Comparison of ENCODE assay signal across 20 cellular contexts in genomic region chr21:42624936-42625335, GRCh38. TPM values are rescaled to one million over a fixed set of nuclear protein-coding genes. Genes with fewer than 3 reads are reported as not detected.
DNase-seq lines count a peak whose midpoint lies in the region; ATAC-seq and TF ChIP-seq lines count a peak whose summit lies in the region.
"Had no signal": no experiment of that assay in that cellular context is flagged by ENCODE, and none has a peak within 500 bp of the region (broad histone marks: within the 10 kb centered on the region; RNA-seq: fewer than 3 reads in every experiment).

No MANE protein-coding gene starts in this region.

- H3K36me3 ChIP-seq in BLaER1 treated with 17β-estradiol and CSF1 and Interleukin-3, amounts not matched to agents 10 nM and 100 nM, result no peaks in the 10 kb centered on the region
- no peaks in the 10 kb centered on the region for H3K36me3 ChIP-seq in hepatocyte (replicated peaks; ENCODE audit: insufficient read depth, low read depth)
- H3K36me3 ChIP-seq in spleen, result no peaks in the 10 kb centered on the region

- H3K9me2 ChIP-seq in hepatocyte (replicated peaks; ENCODE audit: insufficient read depth), result no peaks in the 10 kb centered on the region

- H3K79me2 ChIP-seq in hepatocyte, result no peaks in the 10 kb centered on the region

- no peak overlapping the region for H3K9ac ChIP-seq in BLaER1 treated with 17β-estradiol and CSF1 and Interleukin-3, amounts not matched to agents 10 nM and 100 nM

- H4K20me1 ChIP-seq in BLaER1 treated with 17β-estradiol and CSF1 and Interleukin-3, amounts not matched to agents 10 nM and 100 nM, result peaks cover 0 to 4% (median 0%) of the 10 kb centered on the region in 11 experiments; a peak in 2 of 22 replicates
- H4K20me1 ChIP-seq in hepatocyte (ENCODE audit: insufficient read depth, poor library complexity, severe bottlenecking), result no peaks in the 10 kb centered on the region

- peaks cover 15 to 38% (median 30%) of the 10 kb centered on the region in 10 experiments for H3K4me1 ChIP-seq in BLaER1 treated with 17β-estradiol and CSF1 and Interleukin-3, amounts not matched to agents 10 nM and 100 nM
- H3K4me1 ChIP-seq in hepatocyte (ENCODE audit: insufficient read depth) (peaks cover 6% of the 10 kb centered on the region), spleen (no peaks in the 10 kb centered on the region)

- no peaks in the 10 kb centered on the region for H3K9me3 Mint-ChIP-seq in nephron

- peak overlapping the region; percentile 31 to 91 (median 70); a peak in 21 of 22 replicates for H3K4me2 ChIP-seq in BLaER1 treated with 17β-estradiol and CSF1 and Interleukin-3, amounts not matched to agents 10 nM and 100 nM
- H3K4me2 ChIP-seq in hepatocyte, result peak overlapping the region; percentile 55

- H3K4me3 Mint-ChIP-seq in nephron, result no peak overlapping the region
- H3K4me3 Mint-ChIP-seq: B cell had no signal

- peak overlapping the region; percentile 54 to 94 (median 92) for H3K27ac Mint-ChIP-seq in nephron
- H3K27ac Mint-ChIP-seq: B cell had no signal

- TF ChIP-seq POLR2A in spleen (IDR thresholded peaks at IDR 0.05), result no peak

- peaks cover 18% of the 10 kb centered on the region for H3K27me3 Mint-ChIP-seq in nephron (ENCODE audit: low read depth)

- H3K4me3 ChIP-seq in BLaER1 treated with 17β-estradiol and CSF1 and Interleukin-3, amounts not matched to agents 10 nM and 100 nM, result no peak overlapping the region
- no peak overlapping the region for H3K4me3 ChIP-seq in hepatocyte
- H3K4me3 ChIP-seq in spleen, result no peak overlapping the region

- no peak overlapping the region for H3K27ac ChIP-seq in BLaER1 treated with 17β-estradiol and CSF1 and Interleukin-3, amounts not matched to agents 10 nM and 100 nM
- no peak overlapping the region for H3K27ac ChIP-seq in hepatocyte
- no peak overlapping the region for H3K27ac ChIP-seq in spleen
- H3K27ac ChIP-seq: RWPE1 had no signal

- ATAC-seq in HG03039 (IDR thresholded peaks at IDR 0.05; ENCODE audit: unreplicated experiment) (no peak), HG02840 (IDR thresholded peaks at IDR 0.05; ENCODE audit: low FRiP score, unreplicated experiment) (no peak)

- TF ChIP-seq CTCF in hepatocyte (IDR thresholded peaks at IDR 0.05; ENCODE audit: poor library complexity) (no peak), nephron (IDR thresholded peaks at IDR 0.05; ENCODE audit: unreplicated experiment in 3 of 3) (no peak), spleen (IDR thresholded peaks at IDR 0.05 in 8 of 11, conservative IDR thresholded peaks at IDR 0.05 in 3 of 11) (no peak)

- H3K27me3 ChIP-seq in BLaER1 treated with 17β-estradiol and CSF1 and Interleukin-3, amounts not matched to agents 10 nM and 100 nM, result peaks cover 0 to 31% (median 12%) of the 10 kb centered on the region in 11 experiments; a peak in 15 of 22 replicates
- H3K27me3 ChIP-seq in hepatocyte (no peaks in the 10 kb centered on the region), spleen (replicated peaks in 1 of 7) (peaks cover 0 to 58% (median 0%) of the 10 kb centered on the region in 7 donors)

- WGBS in hepatocyte (ENCODE audit: low lambda C conversion rate, missing lambda C conversion rate), result 90% methylated on average over 6 of the region's 6 CpGs
- 63 to 72% (median 71%) methylated on average over 6 of the region's 6 CpGs for WGBS in spleen, 5 donors

- DNase-seq in hepatocyte (ENCODE audit: low spot score) (no peak), spleen (peak; percentile 11), Kasumi-1 (lab: John Stamatoyannopoulos, UW) (no peak), H4 (ENCODE audit: low spot score) (no peak)
- DNase-seq: H7, IMR-90, KG1, NCI-H1092, NCI-H1417 treated with DMSO at 0.1 percent for 48 hours, NCI-H1694 treated with DMSO at 0.1 percent for 48 hours, NCI-H2081, NCI-H2227 treated with DMSO at 0.1 percent for 48 hours, NCI-H526 treated with DMSO at 0.1 percent for 48 hours, SHP77 had no signal

- H2AFZ ChIP-seq in hepatocyte, result no peak overlapping the region

- H3K4me1 Mint-ChIP-seq in nephron, result peaks cover 35% of the 10 kb centered on the region
- H3K4me1 Mint-ChIP-seq: B cell had no signal

- intact Hi-C loops in spleen (cut with DNase I; ENCODE audit: low total_unique reads), result no loop called here

- H3K36me3 Mint-ChIP-seq in nephron (ENCODE audit: low read depth), result no peaks in the 10 kb centered on the region

- H3K9me3 ChIP-seq in BLaER1 treated with 17β-estradiol and CSF1 and Interleukin-3, amounts not matched to agents 10 nM and 100 nM (replicated peaks in 1 of 11), result no peaks in the 10 kb centered on the region
- H3K9me3 ChIP-seq in hepatocyte (ENCODE audit: low read depth), result no peaks in the 10 kb centered on the region
- no peaks in the 10 kb centered on the region for H3K9me3 ChIP-seq in spleen

RNA-seq across cellular contexts. Expression of gene PDE9A, which starts 28.5 kb away (rescaled TPM):
- total RNA-seq in hepatocyte (19.6 and 21.0 TPM in 2 replicates), spleen (10 to 100 TPM; 15.1 to 45.5 (median 24.9) TPM)
- polyA plus RNA-seq in hepatocyte (14.3 and 18.2 TPM in 2 replicates), spleen (10 to 100 TPM in 2 of 3 donors, 1 to 10 TPM in 1; 7.9 to 33.5 (median 18.2) TPM)
- total RNA-seq in H4 (2014; rRNA removed; shearing (Covaris generic)), result 2.7 and 6.4 TPM in 2 replicates
